30 cellular contexts compared by ENCODE assay signal in genomic region chr2:169755083-169755870, GRCh38.
"Had no signal": no experiment of that assay in that cellular context is flagged by ENCODE, and none has a peak within 500 bp of the region (broad histone marks: within the 10 kb centered on the region; RNA-seq: fewer than 3 reads in every experiment).

No MANE protein-coding gene starts in this region.

- H3K27me3 Mint-ChIP-seq: activated CD4-positive, alpha-beta memory T cell treated with anti-CD3 and anti-CD28 coated beads for 36 hours; activated CD8-positive, alpha-beta memory T cell treated with anti-CD3 and anti-CD28 coated beads, Interleukin-2, amount 10 ng/mL, durations not matched to agents 7 days and 5 days; activated naive CD8-positive, alpha-beta T cell had no signal

- H3K4me3 Mint-ChIP-seq: activated CD4-positive, alpha-beta memory T cell treated with anti-CD3 and anti-CD28 coated beads for 36 hours; activated CD4-positive, alpha-beta T cell treated with anti-CD3 and anti-CD28 coated beads for 36 hours; activated CD4-positive, alpha-beta T cell treated with anti-CD3 and anti-CD28 coated beads, Interleukin-2, amount 10 ng/mL, durations not matched to agents 24 days and 14 days; activated CD8-positive, alpha-beta memory T cell treated with anti-CD3 and anti-CD28 coated beads, Interleukin-2, amount 10 ng/mL, durations not matched to agents 7 days and 5 days; activated CD8-positive, alpha-beta T cell treated with anti-CD3 and anti-CD28 coated beads, Interleukin-2, amount 10 ng/mL, durations not matched to agents 7 days and 5 days; activated naive CD8-positive, alpha-beta T cell; activated T-helper 1 cell treated with anti-CD3 and anti-CD28 coated beads, Interleukin-12 subunit alpha, Interleukin-12 subunit beta, Interleukin-2, Interleukin-4 antibody, amounts not matched to agents 30 ng/mL and 10 ng/mL and 1 ng/mL, durations not matched to agents 14 hours and 24 hours and 36 hours; effector memory CD8-positive, alpha-beta T cell; T-helper 17 cell; T-helper 2 cell treated with Interferon-gamma antibody and Interleukin-4, amounts not matched to agents 5 μg/mL and 100 μg/mL, for 36 hours had no signal

- ATAC-seq: activated CD4-positive, alpha-beta T cell treated with anti-CD3 and anti-CD28 coated beads for 36 hours; activated CD8-positive, alpha-beta memory T cell treated with anti-CD3 and anti-CD28 coated beads, Interleukin-2, amount 10 ng/mL, durations not matched to agents 7 days and 5 days; activated CD8-positive, alpha-beta T cell treated with anti-CD3 and anti-CD28 coated beads, Interleukin-2, amount 10 ng/mL, durations not matched to agents 7 days and 5 days; body of pancreas; effector memory CD8-positive, alpha-beta T cell; foreskin keratinocyte; gastrocnemius medialis; heart left ventricle; T-helper 17 cell had no signal

- H3K36me3 Mint-ChIP-seq: activated CD4-positive, alpha-beta memory T cell treated with anti-CD3 and anti-CD28 coated beads for 36 hours; activated naive CD8-positive, alpha-beta T cell had no signal

- H3K9me3 Mint-ChIP-seq: activated CD4-positive, alpha-beta memory T cell treated with anti-CD3 and anti-CD28 coated beads for 36 hours; activated CD4-positive, alpha-beta T cell treated with anti-CD3 and anti-CD28 coated beads, Interleukin-2, amount 10 ng/mL, durations not matched to agents 24 days and 14 days; activated T-helper 1 cell treated with anti-CD3 and anti-CD28 coated beads, Interleukin-12 subunit alpha, Interleukin-12 subunit beta, Interleukin-2, Interleukin-4 antibody, amounts not matched to agents 30 ng/mL and 10 ng/mL and 1 ng/mL, durations not matched to agents 14 hours and 24 hours and 36 hours; activated T-helper 2 cell treated with anti-CD3 and anti-CD28 coated beads, Interferon-gamma antibody, Interleukin-2, Interleukin-4, amounts not matched to agents 10 μg/mL and 5 μg/mL and 100 μg/mL, durations not matched to agents 14 hours and 24 hours and 36 hours; effector memory CD8-positive, alpha-beta T cell; T-helper 2 cell treated with Interferon-gamma antibody and Interleukin-4, amounts not matched to agents 5 μg/mL and 100 μg/mL, for 36 hours had no signal

- DNase-seq: activated CD4-positive, alpha-beta memory T cell treated with anti-CD3 and anti-CD28 coated beads for 36 hours; activated CD4-positive, alpha-beta T cell treated with anti-CD3 and anti-CD28 coated beads for 36 hours; activated CD4-positive, alpha-beta T cell treated with anti-CD3 and anti-CD28 coated beads, Interleukin-2, amount 10 ng/mL, durations not matched to agents 24 days and 14 days; activated CD4-positive, CD25-positive, alpha-beta regulatory T cell; activated CD4-positive, CD25-positive, alpha-beta regulatory T cell treated with anti-CD3 and anti-CD28 coated beads, Interleukin-2, amount 50 U/mL, for 72 hours; activated CD8-positive, alpha-beta memory T cell treated with anti-CD3 and anti-CD28 coated beads, Interleukin-2, amount 10 ng/mL, durations not matched to agents 7 days and 5 days; activated CD8-positive, alpha-beta memory T cell treated with anti-CD3 and anti-CD28 coated beads, Interleukin-2, amount 50 U/mL, for 4 hours; activated CD8-positive, alpha-beta T cell treated with anti-CD3 and anti-CD28 coated beads, Interleukin-2, amount 10 ng/mL, durations not matched to agents 7 days and 5 days; activated effector memory CD4-positive, alpha-beta T cell treated with anti-CD3 and anti-CD28 coated beads, Interleukin-2, amount 50 U/mL, for 16 hours; activated naive CD4-positive, alpha-beta T cell treated with anti-CD3 and anti-CD28 coated beads, Interleukin-2, amount 50 U/mL, for 16 hours; activated T-cell treated with anti-CD3 and anti-CD28 coated beads, Interleukin-2, amount 50 U/mL, for 1 hour; activated T-cell treated with anti-CD3 and anti-CD28 coated beads, Interleukin-2, amount 50 U/mL, for 48 hours; amygdala; aorta; body of pancreas; caudate nucleus; cortex of kidney; dermis blood vessel endothelial cell; effector CD4-positive, alpha-beta T cell; effector memory CD8-positive, alpha-beta T cell; erythroblast; foreskin keratinocyte; gastrocnemius medialis; glutamatergic neuron; heart left ventricle; T-helper 17 cell had no signal

- H3K4me1 Mint-ChIP-seq: activated CD4-positive, alpha-beta T cell treated with anti-CD3 and anti-CD28 coated beads for 36 hours; activated CD4-positive, alpha-beta T cell treated with anti-CD3 and anti-CD28 coated beads, Interleukin-2, amount 10 ng/mL, durations not matched to agents 24 days and 14 days; T-helper 17 cell had no signal

- H3K27ac Mint-ChIP-seq: activated CD4-positive, alpha-beta memory T cell treated with anti-CD3 and anti-CD28 coated beads for 36 hours; activated CD4-positive, alpha-beta T cell treated with anti-CD3 and anti-CD28 coated beads for 36 hours; activated CD4-positive, alpha-beta T cell treated with anti-CD3 and anti-CD28 coated beads, Interleukin-2, amount 10 ng/mL, durations not matched to agents 24 days and 14 days; activated CD8-positive, alpha-beta memory T cell treated with anti-CD3 and anti-CD28 coated beads, Interleukin-2, amount 10 ng/mL, durations not matched to agents 7 days and 5 days; activated CD8-positive, alpha-beta T cell treated with anti-CD3 and anti-CD28 coated beads, Interleukin-2, amount 10 ng/mL, durations not matched to agents 7 days and 5 days; activated naive CD8-positive, alpha-beta T cell; activated T-helper 1 cell treated with anti-CD3 and anti-CD28 coated beads, Interleukin-12 subunit alpha, Interleukin-12 subunit beta, Interleukin-2, Interleukin-4 antibody, amounts not matched to agents 30 ng/mL and 10 ng/mL and 1 ng/mL, durations not matched to agents 14 hours and 24 hours and 36 hours; activated T-helper 2 cell treated with anti-CD3 and anti-CD28 coated beads, Interferon-gamma antibody, Interleukin-2, Interleukin-4, amounts not matched to agents 10 μg/mL and 5 μg/mL and 100 μg/mL, durations not matched to agents 14 hours and 24 hours and 36 hours; effector memory CD8-positive, alpha-beta T cell; T-helper 17 cell; T-helper 2 cell treated with Interferon-gamma antibody and Interleukin-4, amounts not matched to agents 5 μg/mL and 100 μg/mL, for 36 hours had no signal
